ENCODE assay signal across 14 cellular contexts in genomic region chr2:231433990-231434389, GRCh38. TPM values are rescaled to one million over a fixed set of nuclear protein-coding genes. Genes with fewer than 3 reads are reported as not detected.
DNase-seq lines count a peak whose midpoint lies in the region; ATAC-seq lines count a peak whose summit lies in the region.
"Had no signal": no experiment of that assay in that cellular context is flagged by ENCODE, and none has a peak within 500 bp of the region (broad histone marks: within the 10 kb centered on the region; RNA-seq: fewer than 3 reads in every experiment).

No MANE protein-coding gene starts in this region.

- intact Hi-C loops in sciatic nerve (cut with DNase I) = no loop called here

- no peak for DNase-seq in activated T-cell treated with anti-CD3 and anti-CD28 coated beads, Interleukin-2, amount 50 U/mL, for 4 hours
- DNase-seq in activated T-cell treated with anti-CD3 and anti-CD28 coated beads, Interleukin-2, amount 50 U/mL, for 48 hours = no peak
- no peak for DNase-seq in stimulated activated naive CD8-positive, alpha-beta T cell treated with anti-CD3 and anti-CD28 coated beads, Interleukin-15, Interleukin-2, amounts not matched to agents 100 U/mL and 50 U/mL, for 24 hours
- peak; percentile 13 for DNase-seq in sciatic nerve (ENCODE audit: low spot score)
- DNase-seq: Caco-2; CD8-positive, alpha-beta T cell; DND-41; GDM1 had no signal

- H3K9me3 Mint-ChIP-seq in activated T-cell treated with anti-CD3 and anti-CD28 coated beads, Interleukin-2, amount 50 U/mL, for 4 hours = peaks cover 19% of the 10 kb centered on the region
- peaks cover 19% of the 10 kb centered on the region for H3K9me3 Mint-ChIP-seq in stimulated activated naive CD8-positive, alpha-beta T cell treated with anti-CD3 and anti-CD28 coated beads, Interleukin-15, Interleukin-2, amounts not matched to agents 100 ng/mL and 50 ng/mL, for 24 hours

- H3K4me3 Mint-ChIP-seq in activated T-cell treated with anti-CD3 and anti-CD28 coated beads, Interleukin-2, amount 50 U/mL, for 4 hours = no peak overlapping the region
- H3K4me3 Mint-ChIP-seq in stimulated activated naive CD8-positive, alpha-beta T cell treated with anti-CD3 and anti-CD28 coated beads, Interleukin-15, Interleukin-2, amounts not matched to agents 100 ng/mL and 50 ng/mL, for 24 hours = no peak overlapping the region
- H3K4me3 Mint-ChIP-seq: CD14-positive monocyte; CD8-positive, alpha-beta T cell had no signal

- no peaks in the 10 kb centered on the region for H3K27me3 Mint-ChIP-seq in activated T-cell treated with anti-CD3 and anti-CD28 coated beads, Interleukin-2, amount 50 U/mL, for 4 hours (ENCODE audit: low read depth)
- no peaks in the 10 kb centered on the region for H3K27me3 Mint-ChIP-seq in stimulated activated naive CD8-positive, alpha-beta T cell treated with anti-CD3 and anti-CD28 coated beads, Interleukin-15, Interleukin-2, amounts not matched to agents 100 ng/mL and 50 ng/mL, for 24 hours

- H3K27ac Mint-ChIP-seq in stimulated activated naive CD8-positive, alpha-beta T cell treated with anti-CD3 and anti-CD28 coated beads, Interleukin-15, Interleukin-2, amounts not matched to agents 100 ng/mL and 50 ng/mL, for 24 hours = peak overlapping the region; percentile 12
- H3K27ac Mint-ChIP-seq: CD14-positive monocyte; CD8-positive, alpha-beta T cell had no signal

- ATAC-seq in activated T-cell treated with anti-CD3 and anti-CD28 coated beads, Interleukin-2, amount 50 U/mL, for 4 hours = peak; percentile 60 to 79
- no peak for ATAC-seq in stimulated activated naive CD8-positive, alpha-beta T cell treated with anti-CD3 and anti-CD28 coated beads, Interleukin-15, Interleukin-2, amounts not matched to agents 100 U/mL and 50 U/mL, for 24 hours
- no peak for ATAC-seq in sciatic nerve
- no peak for ATAC-seq in GM21515 (IDR thresholded peaks at IDR 0.05; ENCODE audit: unreplicated experiment)
- ATAC-seq: A549; CD8-positive, alpha-beta T cell; HCT116; HepG2 had no signal

- no peaks in the 10 kb centered on the region for H3K4me1 Mint-ChIP-seq in activated T-cell treated with anti-CD3 and anti-CD28 coated beads, Interleukin-2, amount 50 U/mL, for 4 hours (ENCODE audit: low read depth)
- peaks cover 8% of the 10 kb centered on the region for H3K4me1 Mint-ChIP-seq in stimulated activated naive CD8-positive, alpha-beta T cell treated with anti-CD3 and anti-CD28 coated beads, Interleukin-15, Interleukin-2, amounts not matched to agents 100 ng/mL and 50 ng/mL, for 24 hours (ENCODE audit: low read depth)
- H3K4me1 Mint-ChIP-seq: CD14-positive monocyte had no signal

- peaks cover 2% of the 10 kb centered on the region for H3K36me3 Mint-ChIP-seq in activated T-cell treated with anti-CD3 and anti-CD28 coated beads, Interleukin-2, amount 50 U/mL, for 4 hours (ENCODE audit: insufficient read depth)
- H3K36me3 Mint-ChIP-seq in stimulated activated naive CD8-positive, alpha-beta T cell treated with anti-CD3 and anti-CD28 coated beads, Interleukin-15, Interleukin-2, amounts not matched to agents 100 ng/mL and 50 ng/mL, for 24 hours (ENCODE audit: low read depth) = peaks cover 5% of the 10 kb centered on the region
- H3K36me3 Mint-ChIP-seq: CD14-positive monocyte; CD8-positive, alpha-beta T cell had no signal

RNA-seq across cellular contexts. Expression of gene NCL, which starts 30.3 kb away (rescaled TPM):
- 1,000 to 10,000 TPM; 1,928 to 2,267 (median 2,014) TPM for total RNA-seq in activated T-cell treated with anti-CD3 and anti-CD28 coated beads, Interleukin-2, amount 50 U/mL, for 4 hours
- total RNA-seq in sciatic nerve = 393 TPM

RNA-seq across cellular contexts. Expression of gene B3GNT7, which starts 38.5 kb away (rescaled TPM):
- under 1 TPM; 0.24 to 0.46 (median 0.40) TPM for total RNA-seq in activated T-cell treated with anti-CD3 and anti-CD28 coated beads, Interleukin-2, amount 50 U/mL, for 4 hours
- 4.2 TPM for total RNA-seq in sciatic nerve

Comparison
In these comparisons a context has a peak if more than half of its experiments do, and no peak if none do; other contexts are left out.
1. ATAC-seq: peak in activated T-cell treated with anti-CD3 and anti-CD28 coated beads, Interleukin-2, amount 50 U/mL, for 4 hours (2 of 2); none in stimulated activated naive CD8-positive, alpha-beta T cell treated with anti-CD3 and anti-CD28 coated beads, Interleukin-15, Interleukin-2, amounts not matched to agents 100 U/mL and 50 U/mL, for 24 hours (single experiment), sciatic nerve (single experiment) and GM21515 (single experiment).